Comparison of ENCODE assay signal across 27 cellular contexts in genomic region chr6:145091827-145092164, GRCh38.
"Had no signal": no experiment of that assay in that cellular context is flagged by ENCODE, and none has a peak within 500 bp of the region (broad histone marks: within the 10 kb centered on the region; RNA-seq: fewer than 3 reads in every experiment).

No MANE protein-coding gene starts in this region.

- ATAC-seq: left lung; natural killer cell; stimulated activated effector memory CD8-positive, alpha-beta T cell treated with anti-CD3 and anti-CD28 coated beads, Interleukin-12 subunit alpha, Interleukin-12 subunit beta, amount 100 ng/mL, for 72 hours; upper lobe of right lung had no signal

- H3K4me1 ChIP-seq: left lung, neural progenitor cell, right atrium auricular region, suprapubic skin, tibial artery, upper lobe of right lung had no signal

- H3K27ac ChIP-seq: left lung, neural progenitor cell, neutrophil, ovary, right atrium auricular region, skin epidermis, suprapubic skin, thoracic aorta, tibial artery, upper lobe of right lung had no signal

- H2AFZ ChIP-seq: neural progenitor cell had no signal

- H3K36me3 ChIP-seq: left lung, neural progenitor cell, neutrophil, ovary, right atrium auricular region, suprapubic skin, thoracic aorta, tibial artery, upper lobe of right lung had no signal

- H3K27me3 ChIP-seq: left lung, neural progenitor cell, neutrophil, ovary, right atrium auricular region, suprapubic skin, tibial artery, upper lobe of right lung had no signal

- H3K9me3 ChIP-seq: left lung, neutrophil, ovary, right atrium auricular region, suprapubic skin, thoracic aorta, tibial artery, upper lobe of right lung had no signal

- H3K4me3 ChIP-seq: left lung, lung, neural progenitor cell, ovary, right atrium auricular region, skin epidermis, suprapubic skin, thoracic aorta, tibial artery, upper lobe of right lung had no signal

- H3K4me2 ChIP-seq: neural progenitor cell had no signal

- DNase-seq: hypothalamus; immature natural killer cell; kidney; left colon; left lung; mesendoderm; naive B cell; natural killer cell; nephron progenitor cell; occipital lobe; ovary; stimulated activated CD4-positive, alpha-beta T cell treated with anti-CD3 and anti-CD28 coated beads, Interleukin-12 subunit alpha, Interleukin-12 subunit beta, amount 100 ng/mL, for 4 hours; stimulated activated CD4-positive, alpha-beta T cell treated with anti-CD3 and anti-CD28 coated beads, Interleukin-15, amount 100 ng/mL, for 24 hours; stimulated activated CD4-positive, alpha-beta T cell treated with anti-CD3 and anti-CD28 coated beads, Interleukin-2, amount 100 ng/mL, for 24 hours; stimulated activated CD4-positive, alpha-beta T cell treated with anti-CD3 and anti-CD28 coated beads, Interleukin-4, amount 100 ng/mL, for 24 hours; stimulated activated naive CD4-positive, alpha-beta T cell; tibial artery; trophoblast cell; upper lobe of right lung had no signal
